ENCODE assay signal across 8 cellular contexts in genomic region chr2:86079981-86080911, GRCh38. TPM values are rescaled to one million over a fixed set of nuclear protein-coding genes. Genes with fewer than 3 reads are reported as not detected.
A peak's percentile ranks its signal among the peaks of the same experiment; 100 is the strongest.
DNase-seq lines count a peak whose midpoint lies in the region; ATAC-seq and TF ChIP-seq lines count a peak whose summit lies in the region.

No MANE protein-coding gene starts in this region.

- no peak overlapping the region for H3K4me3 Mint-ChIP-seq in chondrocyte (ENCODE audit: unreplicated experiment)

- TF ChIP-seq CTCF in AG10803 (conservative IDR thresholded peaks at IDR 0.05; ENCODE audit: low read length) (peak; percentile 89), chondrocyte (IDR thresholded peaks at IDR 0.05) (peak; percentile 91), liver (IDR thresholded peaks at IDR 0.05; ENCODE audit: low read depth, low read length, missing input control) (peak; percentile 80)

- no peaks in the 10 kb centered on the region for H3K27me3 Mint-ChIP-seq in chondrocyte (ENCODE audit: low read depth)

- peaks cover 25% of the 10 kb centered on the region for H3K36me3 Mint-ChIP-seq in chondrocyte (ENCODE audit: low read depth)

- peak overlapping the region; percentile 62 for H3K27ac Mint-ChIP-seq in chondrocyte (ENCODE audit: unreplicated experiment)

- peak; percentile 68 for ATAC-seq in GM18858 (IDR thresholded peaks at IDR 0.05; ENCODE audit: unreplicated experiment)
- ATAC-seq in HG03060 (IDR thresholded peaks at IDR 0.05; ENCODE audit: low read depth, unreplicated experiment), result peak; percentile 72

- peaks cover 0 to 17% (median 8%) of the 10 kb centered on the region in 4 donors for H3K36me3 ChIP-seq in liver (ENCODE audit: control insufficient read depth in 4 of 4, insufficient read depth in 3 of 4, low read depth in 1 of 4, low read length in 3 of 4)

- H3K9ac ChIP-seq in liver (ENCODE audit: low read depth in 1 of 2, low read length in 2 of 2), result no peak overlapping the region

- H3K4me3 ChIP-seq in AG10803 (ENCODE audit: low read length) (no peak overlapping the region), liver (ENCODE audit: low read depth in 1 of 3, low read length in 3 of 3) (no peak overlapping the region)

- 33% methylated on average over 14 of the region's 14 CpGs for WGBS in liver

- DNase-seq in AG10803 (ENCODE audit: low read depth), result peak; percentile 66
- peak; percentile 70 for DNase-seq in NCI-H2227 (lab: John Stamatoyannopoulos, UW; ENCODE audit: unreplicated experiment)
- peak; percentile 73 to 80 for DNase-seq in activated CD4-positive, alpha-beta T cell treated with anti-CD3 and anti-CD28 coated beads for 4 hours
- DNase-seq in chondrocyte (ENCODE audit: low spot score), result no peak
- peak; percentile 40 to 60 (median 52) for DNase-seq in stimulated activated CD4-positive, alpha-beta T cell treated with anti-CD3 and anti-CD28 coated beads, TNF-alpha, amount 100 ng/mL, for 4 hours (ENCODE audit: low read depth in 3 of 3)

- no peaks in the 10 kb centered on the region for H3K9me3 Mint-ChIP-seq in chondrocyte (ENCODE audit: low read depth)

- peaks cover 12% of the 10 kb centered on the region for H3K4me1 Mint-ChIP-seq in chondrocyte (ENCODE audit: low read depth)

- peak; percentile 89 to 94 for TF ChIP-seq RAD21 in liver (IDR thresholded peaks at IDR 0.05)

- H3K4me1 ChIP-seq in liver (ENCODE audit: control insufficient read depth in 4 of 4, insufficient read depth in 4 of 4, low read length in 3 of 4), result peaks cover 4 to 24% (median 19%) of the 10 kb centered on the region in 4 donors

- H3K27ac ChIP-seq in liver (ENCODE audit: low read depth in 1 of 2, low read length in 2 of 2), result peak overlapping the region; percentile 14 to 47

- no peaks in the 10 kb centered on the region for H3K9me3 ChIP-seq in liver (ENCODE audit: control insufficient read depth in 4 of 4, low read length in 3 of 4)

- no peaks in the 10 kb centered on the region for H3K27me3 ChIP-seq in liver (ENCODE audit: control insufficient read depth in 4 of 4, insufficient read depth in 4 of 4, low read length in 3 of 4)

TF ChIP-seq in liver, 16 proteins besides CTCF, POLR2A, EP300 and RAD21:
- TF ChIP-seq EGR1 (IDR thresholded peaks at IDR 0.05; ENCODE audit: low read depth in 2 of 2) (no peak), HNF4G (IDR thresholded peaks at IDR 0.05) (peak; percentile 67), TAF1 (conservative IDR thresholded peaks at IDR 0.05) (no peak), ATF3 (IDR thresholded peaks at IDR 0.05) (no peak), FOXA1 (IDR thresholded peaks at IDR 0.05) (peak; percentile 14), YY1 (IDR thresholded peaks at IDR 0.05) (no peak), HNF4A (conservative IDR thresholded peaks at IDR 0.05) (peak; percentile 58 to 74), NR2F2 (IDR thresholded peaks at IDR 0.05) (no peak), RXRA (IDR thresholded peaks at IDR 0.05) (peak; percentile 55 to 66), JUND (IDR thresholded peaks at IDR 0.05) (peak in 1 of 2 donors; percentile 28), FOXA2 (IDR thresholded peaks at IDR 0.05) (no peak), GABPA (IDR thresholded peaks at IDR 0.05 in 1 of 2, conservative IDR thresholded peaks at IDR 0.05 in 1 of 2) (no peak), ZBTB33 (IDR thresholded peaks at IDR 0.05) (no peak), MAX (IDR thresholded peaks at IDR 0.05) (peak; percentile 36), SP1 (IDR thresholded peaks at IDR 0.05) (peak; percentile 79), REST (IDR thresholded peaks at IDR 0.05) (no peak)

RNA-seq across cellular contexts. Expression of gene POLR1A, which starts 25.4 kb away (rescaled TPM):
- total RNA-seq in chondrocyte (32.6 to 48.6 TPM (median 37.6 TPM) in 3 replicates), liver (10 to 100 TPM in 1 of 2 donors, 1 to 10 TPM in 1; 7.5 to 12.3 TPM)
- 1 to 10 TPM; 3.2 to 4.7 TPM for polyA plus RNA-seq in liver

RNA-seq across cellular contexts. Expression of gene PTCD3, which starts 25.8 kb away (rescaled TPM):
- 48.6 to 67.3 TPM (median 48.9 TPM) in 3 replicates for total RNA-seq in chondrocyte
- total RNA-seq in liver, result 10 to 100 TPM; 53.6 to 74.6 TPM
- polyA plus RNA-seq in liver, result 10 to 100 TPM; 25.5 to 36.7 TPM
